8 cellular contexts compared by ENCODE assay signal in genomic region chr6:29752451-29753308, GRCh38. TPM values are rescaled to one million over a fixed set of nuclear protein-coding genes. Genes with fewer than 3 reads are reported as not detected.
DNase-seq lines count a peak whose midpoint lies in the region; ATAC-seq and TF ChIP-seq lines count a peak whose summit lies in the region.

No MANE protein-coding gene starts in this region.

- peak; percentile 38 for TF ChIP-seq POLR2A in ovary (IDR thresholded peaks at IDR 0.05)

- H3K9ac ChIP-seq in GM23248: peak overlapping the region; percentile 87

- H3K4me1 Mint-ChIP-seq in activated naive CD8-positive, alpha-beta T cell treated with anti-CD3 and anti-CD28 coated beads for 36 hours: peaks cover 22% of the 10 kb centered on the region

- in situ Hi-C loops in GM23248 (cut with MboI): no loop called here

- H3K4me1 ChIP-seq in GM23248 (ENCODE audit: insufficient read depth) (peaks cover 6% of the 10 kb centered on the region; the same call in 1 of the 2 replicates), ovary (ENCODE audit: insufficient read depth) (peaks cover 1% of the 10 kb centered on the region), tibial artery (peaks cover 0 to 34% (median 24%) of the 10 kb centered on the region in 4 donors)

- no peaks in the 10 kb centered on the region; the same call in 1 of the 2 replicates for H3K79me2 ChIP-seq in GM23248 (ENCODE audit: insufficient read depth)

- H3K27ac Mint-ChIP-seq in activated naive CD8-positive, alpha-beta T cell treated with anti-CD3 and anti-CD28 coated beads for 36 hours: peak overlapping the region; percentile 82

- no peaks in the 10 kb centered on the region for H3K36me3 Mint-ChIP-seq in activated naive CD8-positive, alpha-beta T cell treated with anti-CD3 and anti-CD28 coated beads for 36 hours

- H3K27me3 ChIP-seq in GM23248 (replicated peaks; ENCODE audit: insufficient read depth) (no peaks in the 10 kb centered on the region), ovary (no peaks in the 10 kb centered on the region), tibial artery (peaks cover 0 to 5% of the 10 kb centered on the region in 2 donors)

- peak overlapping the region; percentile 90 for H3K4me3 Mint-ChIP-seq in activated naive CD8-positive, alpha-beta T cell treated with anti-CD3 and anti-CD28 coated beads for 36 hours

- intact Hi-C loops in head of caudate nucleus (cut with DNase I) (loop anchor here (10.0 kb wide), 1 partner anchor 48 kb away; no protein-coding TSS in a partner anchor), ovary (cut with DNase I) (loop anchor here in 2 of 4 donors (5.0 to 10.0 kb wide), 3 partner anchors 45 to 100 kb away; no protein-coding TSS in a partner anchor), tibial artery (cut with DNase I; ENCODE audit: low total_unique reads) (loop anchor here (10.0 kb wide), 1 partner anchor 48 kb away; no protein-coding TSS in a partner anchor)

- peak; percentile 80 for TF ChIP-seq CTCF in LNCAP (IDR thresholded peaks at IDR 0.05)
- TF ChIP-seq CTCF in ovary (IDR thresholded peaks at IDR 0.05): peak; percentile 85 to 97 (median 95)
- peak; percentile 95 to 97 for TF ChIP-seq CTCF in tibial artery (IDR thresholded peaks at IDR 0.05)

- H3F3A ChIP-seq in GM23248 (ENCODE audit: insufficient read depth): no peaks in the 10 kb centered on the region

- H4K20me1 ChIP-seq in GM23248 (ENCODE audit: insufficient read depth): no peaks in the 10 kb centered on the region

- peak overlapping the region; percentile 86 for H3K4me3 ChIP-seq in GM23248
- peak overlapping the region; percentile 57 for H3K4me3 ChIP-seq in ovary
- peak overlapping the region; percentile 69 to 70 for H3K4me3 ChIP-seq in tibial artery

- peak overlapping the region; percentile 78 for H3K4me2 ChIP-seq in GM23248 (ENCODE audit: unreplicated experiment)

- H3K36me3 ChIP-seq in GM23248 (ENCODE audit: low read depth): no peaks in the 10 kb centered on the region
- no peaks in the 10 kb centered on the region for H3K36me3 ChIP-seq in ovary
- no peaks in the 10 kb centered on the region for H3K36me3 ChIP-seq in tibial artery

- H3K27ac ChIP-seq in GM23248 (peak overlapping the region; percentile 85), ovary (peak overlapping the region; percentile 78 to 91), tibial artery (peak overlapping the region; percentile 91 to 92)

- no peak for TF ChIP-seq EP300 in ovary (IDR thresholded peaks at IDR 0.05)

- no peaks in the 10 kb centered on the region for H3K9me2 ChIP-seq in GM23248 (ENCODE audit: insufficient read depth)

- WGBS in GM23248 (ENCODE audit: low coverage in 1 of 2, low lambda C conversion rate in 2 of 2, missing lambda C conversion rate in 2 of 2), 2 experiments: 1% methylated on average over 64 of the region's 64 CpGs
- WGBS in ovary, 3 donors: 0 to 1% (median 1%) methylated on average over 62 to 64 of the region's 64 CpGs

- peak overlapping the region; percentile 94 for H2AFZ ChIP-seq in GM23248

- DNase-seq in EL (peak; percentile 95), GM23248 (peak; percentile 95), head of caudate nucleus (peak; percentile 72 to 93 (median 86)), ovary (peak; percentile 80 to 91 (median 88)), tibial artery (peak; percentile 91 to 95)
- DNase-seq in activated naive CD8-positive, alpha-beta T cell treated with anti-CD3 and anti-CD28 coated beads for 36 hours: peak; percentile 86

- no peaks in the 10 kb centered on the region for H3K27me3 Mint-ChIP-seq in activated naive CD8-positive, alpha-beta T cell treated with anti-CD3 and anti-CD28 coated beads for 36 hours

- H3K9me3 ChIP-seq in GM23248 (ENCODE audit: low read depth) (no peaks in the 10 kb centered on the region), ovary (no peaks in the 10 kb centered on the region), tibial artery (no peaks in the 10 kb centered on the region)

- H3K9me3 Mint-ChIP-seq in activated naive CD8-positive, alpha-beta T cell treated with anti-CD3 and anti-CD28 coated beads for 36 hours: no peaks in the 10 kb centered on the region

- peak; percentile 93 for ATAC-seq in SK-N-SH treated with all-trans-retinoic acid at 6 μM for 48 hours

TF ChIP-seq in SK-N-SH treated with all-trans-retinoic acid at 6 μM for 48 hours, 23 proteins besides CTCF, POLR2A, EP300 and RAD21:
- no peak for TF ChIP-seq PATZ1 (CRISPR knock-in tag; IDR thresholded peaks at IDR 0.05; ENCODE audit: borderline replicate concordance)
- TF ChIP-seq ZC3H10 (CRISPR knock-in tag; IDR thresholded peaks at IDR 0.05): no peak
- TF ChIP-seq TSHZ2 (CRISPR knock-in tag; IDR thresholded peaks at IDR 0.05): no peak
- TF ChIP-seq OSR1 (CRISPR knock-in tag; IDR thresholded peaks at IDR 0.05): no peak
- no peak for TF ChIP-seq TOX (CRISPR knock-in tag; IDR thresholded peaks at IDR 0.05; ENCODE audit: borderline replicate concordance)
- no peak for TF ChIP-seq RARB (CRISPR knock-in tag; IDR thresholded peaks at IDR 0.05)
- TF ChIP-seq ESRRG (CRISPR knock-in tag; IDR thresholded peaks at IDR 0.05): no peak
- no peak for TF ChIP-seq ZNF70 (CRISPR knock-in tag; IDR thresholded peaks at IDR 0.05)
- TF ChIP-seq GLIS3 (CRISPR knock-in tag; IDR thresholded peaks at IDR 0.05): no peak
- no peak for TF ChIP-seq ZFP3 (CRISPR knock-in tag; IDR thresholded peaks at IDR 0.05)
TF ChIP-seq in SK-N-SH treated with all-trans-retinoic acid at 6 μM for 48 hours: peak in this region for 0.

RNA-seq across cellular contexts. Expression of gene HLA-F, which starts 29.4 kb away (rescaled TPM):
- total RNA-seq in GM23248 (2014; rRNA removed; shearing (Covaris generic)): 0.13 and 0.43 TPM in 2 replicates
- 0.37 and 0.93 TPM in 2 replicates for polyA plus RNA-seq in GM23248 (2016; fragmentation: Nextera tagmentation; extraction: Ambion mirVana)
- 100 to 1,000 TPM; 178 to 181 TPM for total RNA-seq in activated naive CD8-positive, alpha-beta T cell treated with anti-CD3 and anti-CD28 coated beads for 36 hours
- 10 to 100 TPM; 16.3 to 43.4 (median 29.6) TPM for total RNA-seq in ovary
- 10 to 100 TPM; 16.8 to 61.6 TPM for polyA plus RNA-seq in ovary

Comparison
In these comparisons a context has a peak if more than half of its experiments do, and no peak if none do; other contexts are left out.
1. Peak in every context shown above with its lines: DNase-seq, ATAC-seq, H3K4me3 ChIP-seq and H3K27ac ChIP-seq.
2. RNA of gene HLA-F, which starts 29.4 kb away (total RNA-seq): 178 to 181 TPM in activated naive CD8-positive, alpha-beta T cell treated with anti-CD3 and anti-CD28 coated beads for 36 hours and 16.3 to 43.4 TPM in ovary; 0.13 to 0.43 TPM in GM23248; every median in the first group is over 10 times any median in the second.